2 cellular contexts compared by ENCODE assay signal in the genomic region with DNA sequence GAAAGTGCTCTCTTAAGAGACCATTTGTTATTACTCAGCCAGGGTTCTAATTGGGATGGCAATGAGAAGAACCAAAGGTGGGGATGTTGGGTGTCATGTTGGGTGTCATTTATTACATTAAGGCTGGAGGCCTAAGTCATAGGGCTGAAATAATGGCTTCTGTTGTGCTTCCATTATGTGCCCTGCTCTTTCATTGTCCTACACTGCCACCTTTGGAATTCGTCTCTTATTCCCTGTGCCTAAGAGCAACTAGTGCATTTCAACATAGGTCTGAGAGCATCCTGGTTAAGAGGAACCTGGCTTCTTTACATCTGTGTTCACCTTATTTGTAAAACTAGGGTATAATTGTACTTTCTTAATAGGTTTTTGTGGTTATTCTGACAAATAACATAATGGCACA.
TF ChIP-seq lines count a peak whose summit lies in the region.

No MANE protein-coding gene starts in this region.

TF ChIP-seq in GM23338, 12 proteins besides CTCF, POLR2A, EP300 and RAD21:
- TF ChIP-seq EZH2phosphoT487 (IDR thresholded peaks at IDR 0.05; ENCODE audit: unreplicated experiment) (no peak), JUNB (IDR thresholded peaks at IDR 0.05; ENCODE audit: unreplicated experiment) (no peak), POLR2AphosphoS5 (IDR thresholded peaks at IDR 0.05; ENCODE audit: low read depth) (no peak), NANOG (IDR thresholded peaks at IDR 0.05; ENCODE audit: borderline replicate concordance) (no peak), CREB1 (CRISPR knock-in tag; IDR thresholded peaks at IDR 0.05; ENCODE audit: low read depth) (no peak), STAT1 (IDR thresholded peaks at IDR 0.05; ENCODE audit: unreplicated experiment) (no peak), EZH2 (IDR thresholded peaks at IDR 0.05; ENCODE audit: low read depth, unreplicated experiment) (no peak), ZNF331 (CRISPR knock-in tag; IDR thresholded peaks at IDR 0.05; ENCODE audit: low read depth) (no peak)
- TF ChIP-seq, protein P1, sequence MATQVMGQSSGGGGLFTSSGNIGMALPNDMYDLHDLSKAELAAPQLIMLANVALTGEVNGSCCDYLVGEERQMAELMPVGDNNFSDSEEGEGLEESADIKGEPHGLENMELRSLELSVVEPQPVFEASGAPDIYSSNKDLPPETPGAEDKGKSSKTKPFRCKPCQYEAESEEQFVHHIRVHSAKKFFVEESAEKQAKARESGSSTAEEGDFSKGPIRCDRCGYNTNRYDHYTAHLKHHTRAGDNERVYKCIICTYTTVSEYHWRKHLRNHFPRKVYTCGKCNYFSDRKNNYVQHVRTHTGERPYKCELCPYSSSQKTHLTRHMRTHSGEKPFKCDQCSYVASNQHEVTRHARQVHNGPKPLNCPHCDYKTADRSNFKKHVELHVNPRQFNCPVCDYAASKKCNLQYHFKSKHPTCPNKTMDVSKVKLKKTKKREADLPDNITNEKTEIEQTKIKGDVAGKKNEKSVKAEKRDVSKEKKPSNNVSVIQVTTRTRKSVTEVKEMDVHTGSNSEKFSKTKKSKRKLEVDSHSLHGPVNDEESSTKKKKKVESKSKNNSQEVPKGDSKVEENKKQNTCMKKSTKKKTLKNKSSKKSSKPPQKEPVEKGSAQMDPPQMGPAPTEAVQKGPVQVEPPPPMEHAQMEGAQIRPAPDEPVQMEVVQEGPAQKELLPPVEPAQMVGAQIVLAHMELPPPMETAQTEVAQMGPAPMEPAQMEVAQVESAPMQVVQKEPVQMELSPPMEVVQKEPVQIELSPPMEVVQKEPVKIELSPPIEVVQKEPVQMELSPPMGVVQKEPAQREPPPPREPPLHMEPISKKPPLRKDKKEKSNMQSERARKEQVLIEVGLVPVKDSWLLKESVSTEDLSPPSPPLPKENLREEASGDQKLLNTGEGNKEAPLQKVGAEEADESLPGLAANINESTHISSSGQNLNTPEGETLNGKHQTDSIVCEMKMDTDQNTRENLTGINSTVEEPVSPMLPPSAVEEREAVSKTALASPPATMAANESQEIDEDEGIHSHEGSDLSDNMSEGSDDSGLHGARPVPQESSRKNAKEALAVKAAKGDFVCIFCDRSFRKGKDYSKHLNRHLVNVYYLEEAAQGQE (IDR thresholded peaks at IDR 0.05; ENCODE audit: unreplicated experiment) = no peak
- TF ChIP-seq, protein P2, sequence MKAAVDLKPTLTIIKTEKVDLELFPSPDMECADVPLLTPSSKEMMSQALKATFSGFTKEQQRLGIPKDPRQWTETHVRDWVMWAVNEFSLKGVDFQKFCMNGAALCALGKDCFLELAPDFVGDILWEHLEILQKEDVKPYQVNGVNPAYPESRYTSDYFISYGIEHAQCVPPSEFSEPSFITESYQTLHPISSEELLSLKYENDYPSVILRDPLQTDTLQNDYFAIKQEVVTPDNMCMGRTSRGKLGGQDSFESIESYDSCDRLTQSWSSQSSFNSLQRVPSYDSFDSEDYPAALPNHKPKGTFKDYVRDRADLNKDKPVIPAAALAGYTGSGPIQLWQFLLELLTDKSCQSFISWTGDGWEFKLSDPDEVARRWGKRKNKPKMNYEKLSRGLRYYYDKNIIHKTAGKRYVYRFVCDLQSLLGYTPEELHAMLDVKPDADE (IDR thresholded peaks at IDR 0.05) = no peak

TF ChIP-seq in HepG2, 621 proteins besides CTCF, POLR2A, EP300 and RAD21 (continued from another document):
- TF ChIP-seq CENPT (CRISPR knock-in tag; IDR thresholded peaks at IDR 0.05; ENCODE audit: low read depth) = no peak
- peak; percentile 2; the same call in 1 of the 2 replicates for TF ChIP-seq POLR2AphosphoS5 (IDR thresholded peaks at IDR 0.05; ENCODE audit: low read depth, low read length)
TF ChIP-seq in HepG2: peak in this region for 2.
